Comparison of ENCODE assay signal across 11 cellular contexts in the genomic region with DNA sequence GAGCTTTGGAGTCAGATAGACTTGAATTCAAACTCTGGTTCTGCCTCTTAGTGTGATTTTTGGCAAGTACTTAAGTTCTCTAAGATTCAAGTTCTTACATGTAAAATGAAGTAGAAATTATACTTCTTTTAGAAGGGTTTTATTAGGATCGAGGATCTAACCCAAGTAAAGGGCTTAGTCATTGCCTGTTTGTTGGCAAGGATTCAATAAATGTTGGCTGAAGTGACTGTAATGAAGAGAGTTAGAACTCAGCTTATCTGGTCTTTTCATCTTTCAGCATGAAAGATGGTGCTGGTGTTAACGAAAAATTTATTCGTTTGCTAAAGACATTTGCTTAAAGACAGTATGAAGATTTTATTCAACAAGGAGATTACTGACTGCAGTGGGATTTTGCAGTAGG.
DNase-seq lines count a peak whose midpoint lies in the region; ATAC-seq and TF ChIP-seq lines count a peak whose summit lies in the region.
"Had no signal": no experiment of that assay in that cellular context is flagged by ENCODE, and none has a peak within 500 bp of the region (broad histone marks: within the 10 kb centered on the region; RNA-seq: fewer than 3 reads in every experiment).

No MANE protein-coding gene starts in this region.

- no peaks in the 10 kb centered on the region for H3K27me3 Mint-ChIP-seq in activated CD4-positive, alpha-beta T cell treated with anti-CD3 and anti-CD28 coated beads, Interleukin-2, amount 10 ng/mL, durations not matched to agents 24 days and 14 days

- H3K4me1 Mint-ChIP-seq in activated CD4-positive, alpha-beta T cell treated with anti-CD3 and anti-CD28 coated beads, Interleukin-2, amount 10 ng/mL, durations not matched to agents 24 days and 14 days = no peaks in the 10 kb centered on the region
- H3K4me1 Mint-ChIP-seq: activated B cell treated with CpG ODN at 0.5 μM for 24 hours had no signal

- no peaks in the 10 kb centered on the region for H3K9me3 Mint-ChIP-seq in activated CD4-positive, alpha-beta T cell treated with anti-CD3 and anti-CD28 coated beads, Interleukin-2, amount 10 ng/mL, durations not matched to agents 24 days and 14 days
- H3K9me3 Mint-ChIP-seq: activated B cell treated with CpG ODN at 0.5 μM for 24 hours had no signal

- no peaks in the 10 kb centered on the region for H3F3A ChIP-seq in PC-9 (ENCODE audit: insufficient read depth, low read depth)

- CTCF ChIA-PET in PC-9 (lab: Charles Lee) = interaction anchor here (1.0 kb wide), 1 partner anchor 70 kb away, joined by 3 read pairs; no protein-coding TSS in a partner anchor

- H3K36me3 ChIP-seq in heart right ventricle (no peaks in the 10 kb centered on the region), PC-9 (ENCODE audit: low read depth) (no peaks in the 10 kb centered on the region), ovary (no peaks in the 10 kb centered on the region)

- peaks cover 0 to 40% (median 16%) of the 10 kb centered on the region in 9 donors for H3K4me1 ChIP-seq in heart right ventricle
- peaks cover 13% of the 10 kb centered on the region for H3K4me1 ChIP-seq in PC-9 (replicated peaks; ENCODE audit: insufficient read depth)
- H3K4me1 ChIP-seq in ovary (ENCODE audit: insufficient read depth) = peaks cover 5% of the 10 kb centered on the region

- no peaks in the 10 kb centered on the region for H4K20me1 ChIP-seq in PC-9 (ENCODE audit: insufficient read depth)

- no peak for DNase-seq in heart right ventricle
- no peak for DNase-seq in Right ventricle myocardium inferior (ENCODE audit: missing footprints)
- no peak for DNase-seq in PC-9
- DNase-seq in fibroblast of the aortic adventitia (ENCODE audit: low read depth) = peak; percentile 93
- no peak for DNase-seq in activated CD4-positive, alpha-beta T cell treated with anti-CD3 and anti-CD28 coated beads, Interleukin-2, amount 10 ng/mL, durations not matched to agents 24 days and 14 days
- no peak for DNase-seq in T1000 (lab: John Stamatoyannopoulos, UW)
- DNase-seq in ovary = no peak
- no peak for DNase-seq in NCI-H187 (lab: John Stamatoyannopoulos, UW)
- DNase-seq: activated B cell treated with CpG ODN at 0.5 μM for 24 hours, NCI-H1417 had no signal

- no peak overlapping the region for H3K4me3 Mint-ChIP-seq in activated CD4-positive, alpha-beta T cell treated with anti-CD3 and anti-CD28 coated beads, Interleukin-2, amount 10 ng/mL, durations not matched to agents 24 days and 14 days
- H3K4me3 Mint-ChIP-seq: activated B cell treated with CpG ODN at 0.5 μM for 24 hours had no signal

- POLR2A ChIA-PET in PC-9 (lab: Charles Lee; ENCODE audit: unreplicated experiment) = no interaction called here

- no peak for TF ChIP-seq POLR2A in ovary (IDR thresholded peaks at IDR 0.05)

- no peak overlapping the region for H3K4me3 ChIP-seq in heart right ventricle
- no peak overlapping the region for H3K4me3 ChIP-seq in PC-9
- no peak overlapping the region for H3K4me3 ChIP-seq in fibroblast of the aortic adventitia (ENCODE audit: low read depth, low read length)
- H3K4me3 ChIP-seq in ovary = no peak overlapping the region

- no peaks in the 10 kb centered on the region for H3K9me3 ChIP-seq in heart right ventricle
- peaks cover 4% of the 10 kb centered on the region; the same call in 1 of the 2 replicates for H3K9me3 ChIP-seq in PC-9 (ENCODE audit: insufficient read depth, low read depth)
- H3K9me3 ChIP-seq in ovary = no peaks in the 10 kb centered on the region

- H2AFZ ChIP-seq in PC-9 = peak overlapping the region; percentile 30

- H3K36me3 Mint-ChIP-seq in activated CD4-positive, alpha-beta T cell treated with anti-CD3 and anti-CD28 coated beads, Interleukin-2, amount 10 ng/mL, durations not matched to agents 24 days and 14 days (ENCODE audit: low read depth) = no peaks in the 10 kb centered on the region

- H3K9me2 ChIP-seq in PC-9 (ENCODE audit: insufficient read depth) = no peaks in the 10 kb centered on the region

- ATAC-seq in heart right ventricle (peak in 3 of 8 donors; percentile 26 to 45 (median 28)), Right ventricle myocardium inferior (no peak)

- no peak for TF ChIP-seq CTCF in heart right ventricle (IDR thresholded peaks at IDR 0.05)
- no peak for TF ChIP-seq CTCF in PC-9 (conservative IDR thresholded peaks at IDR 0.05)
- TF ChIP-seq CTCF in fibroblast of the aortic adventitia (IDR thresholded peaks at IDR 0.05; ENCODE audit: insufficient read depth, low read length) = no peak
- TF ChIP-seq CTCF in ovary (IDR thresholded peaks at IDR 0.05) = no peak

- no peaks in the 10 kb centered on the region for H3K79me2 ChIP-seq in PC-9 (ENCODE audit: low read depth)

- intact Hi-C loops in heart right ventricle (cut with DNase I) = no loop called here
- intact Hi-C loops in Right ventricle myocardium inferior (cut with DNase I) = no loop called here
- intact Hi-C loops in PC-9 (cut with micrococcal nuclease; ENCODE audit: unreplicated experiment) = no loop called here
- intact Hi-C loops in activated CD4-positive, alpha-beta T cell treated with anti-CD3 and anti-CD28 coated beads, Interleukin-2, amount 10 ng/mL, durations not matched to agents 24 days and 14 days (cut with micrococcal nuclease) = no loop called here
- intact Hi-C loops in ovary (cut with DNase I) = no loop called here

- WGBS in heart right ventricle, 2 donors = 29 to 31% methylated on average over 3 of the region's 3 CpGs
- 63 to 83% (median 72%) methylated on average over 3 of the region's 3 CpGs for WGBS in ovary, 3 donors

- H3K27me3 ChIP-seq in heart right ventricle (no peaks in the 10 kb centered on the region), PC-9 (ENCODE audit: insufficient read depth, low read depth) (no peaks in the 10 kb centered on the region), ovary (no peaks in the 10 kb centered on the region)

- TF ChIP-seq EP300 in ovary (IDR thresholded peaks at IDR 0.05) = no peak

- BruUV-seq in PC-9 (replicated peaks; lab: Mats Ljungman, UMichigan) = no TSS peak

- H3K4me2 ChIP-seq in PC-9 = no peak overlapping the region

- no peak overlapping the region for H3K27ac Mint-ChIP-seq in activated CD4-positive, alpha-beta T cell treated with anti-CD3 and anti-CD28 coated beads, Interleukin-2, amount 10 ng/mL, durations not matched to agents 24 days and 14 days
- H3K27ac Mint-ChIP-seq: activated B cell treated with CpG ODN at 0.5 μM for 24 hours had no signal

- H3K27ac ChIP-seq in heart right ventricle (peak overlapping the region in 6 of 10 donors; percentile 9 to 54 (median 41)), PC-9 (no peak overlapping the region), ovary (no peak overlapping the region)
- H3K27ac ChIP-seq: C4-2B had no signal

Comparison
In these comparisons a context has a peak if more than half of its experiments do, and no peak if none do; other contexts are left out.
1. H3K27ac ChIP-seq: peak in heart right ventricle (6 of 10); none in PC-9 (single experiment) and ovary (0 of 2).